Comparison of ENCODE assay signal across 8 cellular contexts in the genomic region with DNA sequence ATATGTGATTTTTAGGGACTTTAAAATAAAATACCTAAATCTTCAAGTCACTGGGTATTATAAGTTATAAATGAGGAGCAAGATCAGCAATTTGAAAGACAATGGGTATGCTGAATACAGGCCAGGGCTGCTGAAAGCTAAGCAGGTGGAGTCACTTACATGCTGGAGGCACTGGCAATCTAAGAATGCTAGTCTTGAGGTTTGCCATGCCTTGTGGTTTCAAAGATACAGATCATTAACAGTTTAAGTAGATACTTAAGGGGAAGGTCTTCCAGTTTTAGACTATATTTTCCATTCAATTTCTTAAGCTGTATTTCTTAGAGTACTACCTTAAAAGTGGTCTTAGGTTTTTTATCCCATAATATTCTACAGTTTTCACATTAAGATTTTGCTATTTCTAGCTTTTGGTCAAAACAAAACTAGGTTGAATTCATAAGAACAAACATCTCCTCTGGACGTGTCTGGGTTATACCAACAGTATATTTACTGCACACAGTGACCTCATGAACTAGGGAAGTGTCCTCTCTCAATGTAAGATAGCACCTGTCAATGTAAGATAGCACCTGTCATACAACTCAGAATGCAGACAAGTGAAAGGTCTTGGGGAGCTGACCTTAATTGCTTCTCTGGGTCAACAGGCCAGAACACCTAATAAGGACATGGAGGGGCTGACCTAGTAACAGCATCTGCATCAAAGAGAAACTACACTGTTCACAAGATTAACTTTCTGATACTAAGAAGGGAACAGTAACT. TPM values are rescaled to one million over a fixed set of nuclear protein-coding genes. Genes with fewer than 3 reads are reported as not detected.
A peak's percentile ranks its signal among the peaks of the same experiment; 100 is the strongest.
DNase-seq lines count a peak whose midpoint lies in the region; ATAC-seq and TF ChIP-seq lines count a peak whose summit lies in the region.

No MANE protein-coding gene starts in this region.

- no peaks in the 10 kb centered on the region for H3K9me3 Mint-ChIP-seq in activated T-helper 1 cell treated with anti-CD3 and anti-CD28 coated beads, Interleukin-12 subunit alpha, Interleukin-12 subunit beta, Interleukin-2, Interleukin-4 antibody, amounts not matched to agents 30 ng/mL and 10 ng/mL and 1 ng/mL, durations not matched to agents 14 hours and 24 hours and 36 hours
- no peaks in the 10 kb centered on the region for H3K9me3 Mint-ChIP-seq in mesothelial cell of epicardium

- POLR2A ChIA-PET in GM10248 (lab: Yijun Ruan, JAX), result no interaction called here

- DNase-seq in GM10248 (ENCODE audit: extremely low spot score) (peak; percentile 76), mesothelial cell of epicardium (ENCODE audit: low spot score in 2 of 2, unreplicated experiment in 2 of 2) (no peak), SHP77 treated with DMSO at 0.1 percent for 48 hours (lab: John Stamatoyannopoulos, UW) (no peak), HPDE6-E6E7 (ENCODE audit: extremely low spot score) (no peak)
- DNase-seq in activated T-helper 1 cell treated with anti-CD3 and anti-CD28 coated beads, Interleukin-12 subunit alpha, Interleukin-12 subunit beta, Interleukin-2, Interleukin-4 antibody, amounts not matched to agents 30 ng/mL and 10 ng/mL and 1 ng/mL, durations not matched to agents 14 hours and 24 hours and 36 hours (ENCODE audit: low spot score), result no peak
- DNase-seq in stimulated activated CD4-positive, alpha-beta T cell treated with anti-CD3 and anti-CD28 coated beads, Interleukin-2, amount 100 ng/mL, for 48 hours, result no peak

- H3K36me3 Mint-ChIP-seq in activated T-helper 1 cell treated with anti-CD3 and anti-CD28 coated beads, Interleukin-12 subunit alpha, Interleukin-12 subunit beta, Interleukin-2, Interleukin-4 antibody, amounts not matched to agents 30 ng/mL and 10 ng/mL and 1 ng/mL, durations not matched to agents 14 hours and 24 hours and 36 hours (ENCODE audit: low read depth), result peaks cover 37% of the 10 kb centered on the region
- H3K36me3 Mint-ChIP-seq in mesothelial cell of epicardium, result peaks cover 10% of the 10 kb centered on the region

- ATAC-seq in GM21390 (IDR thresholded peaks at IDR 0.05; ENCODE audit: unreplicated experiment) (peak; percentile 72), HG03565 (IDR thresholded peaks at IDR 0.05; ENCODE audit: unreplicated experiment) (peak; percentile 77)

- H3K27ac Mint-ChIP-seq in activated T-helper 1 cell treated with anti-CD3 and anti-CD28 coated beads, Interleukin-12 subunit alpha, Interleukin-12 subunit beta, Interleukin-2, Interleukin-4 antibody, amounts not matched to agents 30 ng/mL and 10 ng/mL and 1 ng/mL, durations not matched to agents 14 hours and 24 hours and 36 hours, result peak overlapping the region; percentile 95
- no peak overlapping the region for H3K27ac Mint-ChIP-seq in mesothelial cell of epicardium

- peak overlapping the region; percentile 93 for H3K4me3 Mint-ChIP-seq in activated T-helper 1 cell treated with anti-CD3 and anti-CD28 coated beads, Interleukin-12 subunit alpha, Interleukin-12 subunit beta, Interleukin-2, Interleukin-4 antibody, amounts not matched to agents 30 ng/mL and 10 ng/mL and 1 ng/mL, durations not matched to agents 14 hours and 24 hours and 36 hours
- H3K4me3 Mint-ChIP-seq in mesothelial cell of epicardium, result peak overlapping the region; percentile 94

- no peaks in the 10 kb centered on the region for H3K27me3 Mint-ChIP-seq in activated T-helper 1 cell treated with anti-CD3 and anti-CD28 coated beads, Interleukin-12 subunit alpha, Interleukin-12 subunit beta, Interleukin-2, Interleukin-4 antibody, amounts not matched to agents 30 ng/mL and 10 ng/mL and 1 ng/mL, durations not matched to agents 14 hours and 24 hours and 36 hours (ENCODE audit: insufficient read depth)
- no peaks in the 10 kb centered on the region for H3K27me3 Mint-ChIP-seq in mesothelial cell of epicardium (ENCODE audit: low read depth)

- intact Hi-C loops in activated T-helper 1 cell treated with anti-CD3 and anti-CD28 coated beads, Interleukin-12 subunit alpha, Interleukin-12 subunit beta, Interleukin-2, Interleukin-4 antibody, amounts not matched to agents 30 ng/mL and 10 ng/mL and 1 ng/mL, durations not matched to agents 14 hours and 24 hours and 36 hours (cut with micrococcal nuclease), result loop anchor here (2.0 to 10.0 kb wide), 5 partner anchors 283 to 1066 kb away; a partner anchor contains a TSS

- CTCF ChIA-PET in GM10248 (lab: Yijun Ruan, JAX), result interaction anchor here (0.7 to 2.4 kb wide), 6 partner anchors 8 to 420 kb away, joined by 3 to 10 read pairs (median 3); no protein-coding TSS in a partner anchor

- TF ChIP-seq CTCF in GM10248 (IDR thresholded peaks at IDR 0.05; ENCODE audit: control extremely low read depth, extremely low read depth, low read depth, missing control alignments) (no peak), mesothelial cell of epicardium (IDR thresholded peaks at IDR 0.05; ENCODE audit: unreplicated experiment) (no peak)

- peaks cover 48% of the 10 kb centered on the region for H3K4me1 Mint-ChIP-seq in activated T-helper 1 cell treated with anti-CD3 and anti-CD28 coated beads, Interleukin-12 subunit alpha, Interleukin-12 subunit beta, Interleukin-2, Interleukin-4 antibody, amounts not matched to agents 30 ng/mL and 10 ng/mL and 1 ng/mL, durations not matched to agents 14 hours and 24 hours and 36 hours (ENCODE audit: low read depth)
- H3K4me1 Mint-ChIP-seq in mesothelial cell of epicardium, result peaks cover 19% of the 10 kb centered on the region

RNA-seq across cellular contexts. Expression of a gene that starts 2.0 kb away (rescaled TPM):
- 173 and 185 TPM in 2 replicates for total RNA-seq in activated T-helper 1 cell treated with anti-CD3 and anti-CD28 coated beads, Interleukin-12 subunit alpha, Interleukin-12 subunit beta, Interleukin-2, Interleukin-4 antibody, amounts not matched to agents 30 ng/mL and 10 ng/mL and 1 ng/mL, durations not matched to agents 14 hours and 24 hours and 36 hours
- 82.6 to 84.8 TPM (median 83.5 TPM) in 3 replicates for total RNA-seq in mesothelial cell of epicardium
